Comparison of ENCODE assay signal across 18 cellular contexts in the genomic region with DNA sequence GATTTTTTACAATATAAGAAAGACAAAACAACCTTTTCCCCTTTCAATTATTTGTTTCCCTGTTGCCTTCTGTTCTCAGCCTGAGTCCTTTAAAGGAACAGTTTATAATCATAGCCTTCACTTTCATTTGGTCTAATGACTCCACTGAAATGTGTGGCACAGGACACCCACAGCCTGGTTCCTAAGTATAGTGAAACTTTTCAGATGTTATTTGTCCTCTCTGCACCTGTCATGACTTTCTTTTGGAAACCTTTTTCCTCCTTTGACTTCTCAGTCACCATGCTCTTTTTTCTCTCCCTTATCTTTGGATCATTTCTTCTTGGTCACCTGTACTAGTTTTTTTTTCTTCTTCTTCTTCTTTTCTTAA.
"Had no signal": no experiment of that assay in that cellular context is flagged by ENCODE, and none has a peak within 500 bp of the region (broad histone marks: within the 10 kb centered on the region; RNA-seq: fewer than 3 reads in every experiment).

No MANE protein-coding gene starts in this region.

- DNase-seq: activated CD4-positive, alpha-beta T cell treated with anti-CD3 and anti-CD28 coated beads, Interleukin-2, amount 50 U/mL, for 48 hours; activated CD8-positive, alpha-beta memory T cell treated with anti-CD3 and anti-CD28 coated beads, Interleukin-2, amount 50 U/mL, for 4 hours; activated gamma-delta T cell; activated T-cell treated with anti-CD3 and anti-CD28 coated beads, Interleukin-2, amount 50 U/mL, for 48 hours; brain microvascular endothelial cell; cerebellar nuclear complex; dermis blood vessel endothelial cell; effector memory CD8-positive, alpha-beta T cell; foreskin keratinocyte; glutamatergic neuron; hypothalamus; left ventricle myocardium inferior; posterior cingulate gyrus; retina; stimulated activated CD4-positive, alpha-beta T cell treated with anti-CD3 and anti-CD28 coated beads, Interleukin-2, amount 100 ng/mL, for 48 hours; T-helper 2 cell had no signal

- H3K27ac ChIP-seq: brain microvascular endothelial cell, foreskin keratinocyte, left ventricle myocardium inferior had no signal

- H3K27me3 ChIP-seq: brain microvascular endothelial cell, foreskin keratinocyte had no signal

- ATAC-seq: effector memory CD8-positive, alpha-beta T cell; foreskin keratinocyte; natural killer cell treated with Interleukin-12 subunit alpha and Interleukin-12 subunit beta and Interleukin-15 and Interleukin-18, amount 100 ng/mL, for 72 hours; stimulated activated memory B cell treated with anti-CD40 and anti-IgM and Interleukin-4, amounts not matched to agents 10 μg/mL and 1 μg/mL and 100 μg/mL, for 72 hours had no signal

- H3K4me1 ChIP-seq: foreskin keratinocyte, left ventricle myocardium inferior had no signal

- H3K4me3 ChIP-seq: left ventricle myocardium inferior had no signal

- H3K9me3 ChIP-seq: left ventricle myocardium inferior had no signal

- H3K36me3 ChIP-seq: brain microvascular endothelial cell, left ventricle myocardium inferior had no signal
